26 cellular contexts compared by ENCODE assay signal in genomic region chr4:160826339-160826679, GRCh38.
"Had no signal": no experiment of that assay in that cellular context is flagged by ENCODE, and none has a peak within 500 bp of the region (broad histone marks: within the 10 kb centered on the region; RNA-seq: fewer than 3 reads in every experiment).

No MANE protein-coding gene starts in this region.

- ATAC-seq: mucosa of descending colon; sciatic nerve; stimulated activated effector memory CD8-positive, alpha-beta T cell treated with anti-CD3 and anti-CD28 coated beads, Interleukin-12 subunit alpha, Interleukin-12 subunit beta, amount 100 ng/mL, for 72 hours had no signal

- H3K9me3 Mint-ChIP-seq: activated naive CD4-positive, alpha-beta T cell treated with anti-CD3 and anti-CD28 coated beads, Interleukin-2, amount 10 ng/mL, durations not matched to agents 7 days and 5 days had no signal

- DNase-seq: activated CD4-positive, alpha-beta memory T cell treated with anti-CD3 and anti-CD28 coated beads for 36 hours; activated CD4-positive, alpha-beta T cell treated with anti-CD3 and anti-CD28 coated beads, Interleukin-2, amount 10 ng/mL, durations not matched to agents 24 days and 14 days; activated CD4-positive, CD25-positive, alpha-beta regulatory T cell treated with anti-CD3 and anti-CD28 coated beads, Interleukin-2, amount 50 U/mL, for 72 hours; activated CD8-positive, alpha-beta memory T cell treated with anti-CD3 and anti-CD28 coated beads, Interleukin-2, amount 50 U/mL, for 48 hours; activated gamma-delta T cell; activated naive CD4-positive, alpha-beta T cell treated with anti-CD3 and anti-CD28 coated beads, Interleukin-2, amount 10 ng/mL, durations not matched to agents 7 days and 5 days; activated naive CD8-positive, alpha-beta T cell treated with anti-CD3 and anti-CD28 coated beads, Interleukin-2, amount 10 ng/mL, durations not matched to agents 7 days and 5 days; activated T-cell treated with anti-CD3 and anti-CD28 coated beads, Interleukin-2, amount 50 U/mL, for 24 hours; cerebellar nuclear complex; colonic mucosa; effector CD8-positive, alpha-beta T cell; glutamatergic neuron; left ventricle myocardium inferior; mucosa of descending colon; ovary; stimulated activated CD4-positive, alpha-beta T cell treated with anti-CD3 and anti-CD28 coated beads, Interleukin-12 subunit alpha, Interleukin-12 subunit beta, amount 100 ng/mL, for 4 hours; stimulated activated CD4-positive, alpha-beta T cell treated with anti-CD3 and anti-CD28 coated beads, Interleukin-4, amount 100 ng/mL, for 24 hours; T1000; uterus had no signal

- H3K27me3 Mint-ChIP-seq: activated CD4-positive, alpha-beta memory T cell treated with anti-CD3 and anti-CD28 coated beads for 36 hours; activated CD4-positive, alpha-beta T cell treated with anti-CD3 and anti-CD28 coated beads, Interleukin-2, amount 10 ng/mL, durations not matched to agents 24 days and 14 days; activated naive CD4-positive, alpha-beta T cell treated with anti-CD3 and anti-CD28 coated beads, Interleukin-2, amount 10 ng/mL, durations not matched to agents 7 days and 5 days; activated naive CD8-positive, alpha-beta T cell treated with anti-CD3 and anti-CD28 coated beads, Interleukin-2, amount 10 ng/mL, durations not matched to agents 7 days and 5 days; activated T-cell treated with anti-CD3 and anti-CD28 coated beads, Interleukin-2, amount 50 U/mL, for 24 hours; brain; progenitor cell of endocrine pancreas; stimulated activated naive CD8-positive, alpha-beta T cell treated with anti-CD3 and anti-CD28 coated beads, Interleukin-15, Interleukin-2, amounts not matched to agents 100 ng/mL and 50 ng/mL, for 24 hours; type B pancreatic cell had no signal

- H3K36me3 Mint-ChIP-seq: activated CD4-positive, alpha-beta memory T cell treated with anti-CD3 and anti-CD28 coated beads for 36 hours; activated naive CD4-positive, alpha-beta T cell treated with anti-CD3 and anti-CD28 coated beads, Interleukin-2, amount 10 ng/mL, durations not matched to agents 7 days and 5 days; activated naive CD8-positive, alpha-beta T cell treated with anti-CD3 and anti-CD28 coated beads, Interleukin-2, amount 10 ng/mL, durations not matched to agents 7 days and 5 days; brain; type B pancreatic cell had no signal

- H3K4me3 Mint-ChIP-seq: activated CD4-positive, alpha-beta memory T cell treated with anti-CD3 and anti-CD28 coated beads for 36 hours; activated CD4-positive, alpha-beta T cell treated with anti-CD3 and anti-CD28 coated beads, Interleukin-2, amount 10 ng/mL, durations not matched to agents 24 days and 14 days; activated naive CD4-positive, alpha-beta T cell treated with anti-CD3 and anti-CD28 coated beads, Interleukin-2, amount 10 ng/mL, durations not matched to agents 7 days and 5 days; activated naive CD8-positive, alpha-beta T cell treated with anti-CD3 and anti-CD28 coated beads, Interleukin-2, amount 10 ng/mL, durations not matched to agents 7 days and 5 days; activated T-cell treated with anti-CD3 and anti-CD28 coated beads, Interleukin-2, amount 50 U/mL, for 24 hours; brain; nephron; stimulated activated effector memory CD8-positive, alpha-beta T cell treated with anti-CD3 and anti-CD28 coated beads, Interleukin-12 subunit alpha, Interleukin-12 subunit beta, amount 100 ng/mL, for 72 hours; stimulated activated naive CD8-positive, alpha-beta T cell treated with anti-CD3 and anti-CD28 coated beads, Interleukin-15, Interleukin-2, amounts not matched to agents 100 ng/mL and 50 ng/mL, for 24 hours; type B pancreatic cell had no signal

- H3K27ac Mint-ChIP-seq: activated CD4-positive, alpha-beta memory T cell treated with anti-CD3 and anti-CD28 coated beads for 36 hours; activated CD4-positive, alpha-beta T cell treated with anti-CD3 and anti-CD28 coated beads, Interleukin-2, amount 10 ng/mL, durations not matched to agents 24 days and 14 days; activated naive CD4-positive, alpha-beta T cell treated with anti-CD3 and anti-CD28 coated beads, Interleukin-2, amount 10 ng/mL, durations not matched to agents 7 days and 5 days; activated naive CD8-positive, alpha-beta T cell treated with anti-CD3 and anti-CD28 coated beads, Interleukin-2, amount 10 ng/mL, durations not matched to agents 7 days and 5 days; activated T-cell treated with anti-CD3 and anti-CD28 coated beads, Interleukin-2, amount 50 U/mL, for 24 hours; nephron; progenitor cell of endocrine pancreas; stimulated activated effector memory CD8-positive, alpha-beta T cell treated with anti-CD3 and anti-CD28 coated beads, Interleukin-12 subunit alpha, Interleukin-12 subunit beta, amount 100 ng/mL, for 72 hours; stimulated activated naive CD8-positive, alpha-beta T cell treated with anti-CD3 and anti-CD28 coated beads, Interleukin-15, Interleukin-2, amounts not matched to agents 100 ng/mL and 50 ng/mL, for 24 hours; type B pancreatic cell had no signal

- H3K4me1 Mint-ChIP-seq: activated CD4-positive, alpha-beta T cell treated with anti-CD3 and anti-CD28 coated beads, Interleukin-2, amount 10 ng/mL, durations not matched to agents 24 days and 14 days; activated naive CD4-positive, alpha-beta T cell treated with anti-CD3 and anti-CD28 coated beads, Interleukin-2, amount 10 ng/mL, durations not matched to agents 7 days and 5 days; activated naive CD8-positive, alpha-beta T cell treated with anti-CD3 and anti-CD28 coated beads, Interleukin-2, amount 10 ng/mL, durations not matched to agents 7 days and 5 days; brain; nephron; stimulated activated effector memory CD8-positive, alpha-beta T cell treated with anti-CD3 and anti-CD28 coated beads, Interleukin-12 subunit alpha, Interleukin-12 subunit beta, amount 100 ng/mL, for 72 hours had no signal
